18 cellular contexts compared by ENCODE assay signal in genomic region chr16:81137012-81137335, GRCh38. TPM values are rescaled to one million over a fixed set of nuclear protein-coding genes. Genes with fewer than 3 reads are reported as not detected.
A peak's percentile ranks its signal among the peaks of the same experiment; 100 is the strongest.
DNase-seq lines count a peak whose midpoint lies in the region; ATAC-seq and TF ChIP-seq lines count a peak whose summit lies in the region.
"Had no signal": no experiment of that assay in that cellular context is flagged by ENCODE, and none has a peak within 500 bp of the region (broad histone marks: within the 10 kb centered on the region; RNA-seq: fewer than 3 reads in every experiment).

No MANE protein-coding gene starts in this region.

- ATAC-seq in HG03039 (IDR thresholded peaks at IDR 0.05; ENCODE audit: unreplicated experiment) (no peak), GM19324 (IDR thresholded peaks at IDR 0.05; ENCODE audit: low FRiP score, unreplicated experiment) (no peak)
- ATAC-seq: HCT116, left colon had no signal

- no peaks in the 10 kb centered on the region for H3K36me3 Mint-ChIP-seq in neural progenitor cell

- H3K4me1 Mint-ChIP-seq in neural progenitor cell: peaks cover 10% of the 10 kb centered on the region

- H3K4me3 Mint-ChIP-seq in neural progenitor cell: no peak overlapping the region

- peaks cover 4% of the 10 kb centered on the region for H3K27me3 Mint-ChIP-seq in neural progenitor cell (ENCODE audit: insufficient read depth, low read depth)

- H4K20me1 ChIP-seq in neural progenitor cell (ENCODE audit: low read depth): no peaks in the 10 kb centered on the region

- H3K79me2 ChIP-seq in neural progenitor cell (ENCODE audit: low read depth): no peaks in the 10 kb centered on the region

- no peak overlapping the region for H3K9ac ChIP-seq in neural progenitor cell

- H3F3A ChIP-seq in neural progenitor cell (ENCODE audit: low read depth): no peaks in the 10 kb centered on the region

- peak overlapping the region; percentile 65 for H2AFZ ChIP-seq in neural progenitor cell (replicated peaks)

- H3K9me3 Mint-ChIP-seq in neural progenitor cell: no peaks in the 10 kb centered on the region
- H3K9me3 Mint-ChIP-seq: activated T-helper 2 cell treated with anti-CD3 and anti-CD28 coated beads, Interferon-gamma antibody, Interleukin-2, Interleukin-4, amounts not matched to agents 10 μg/mL and 5 μg/mL and 100 μg/mL, durations not matched to agents 14 hours and 24 hours and 36 hours had no signal

- H3K27me3 ChIP-seq in SJSA1 (replicated peaks) (no peaks in the 10 kb centered on the region), neural progenitor cell (no peaks in the 10 kb centered on the region)
- H3K27me3 ChIP-seq: colonic mucosa, neutrophil had no signal

- H3K9me3 ChIP-seq in SJSA1 (replicated peaks) (no peaks in the 10 kb centered on the region), neural progenitor cell (ENCODE audit: low read depth) (no peaks in the 10 kb centered on the region)
- H3K9me3 ChIP-seq: colonic mucosa, neutrophil had no signal

- no peak for TF ChIP-seq CTCF in neural progenitor cell (IDR thresholded peaks at IDR 0.05)

- H3K36me3 ChIP-seq in SJSA1: no peaks in the 10 kb centered on the region
- no peaks in the 10 kb centered on the region for H3K36me3 ChIP-seq in neural progenitor cell
- H3K36me3 ChIP-seq: colonic mucosa, neutrophil had no signal

- peak overlapping the region; percentile 10; the same call in 1 of the 2 replicates for H3K27ac ChIP-seq in SJSA1
- no peak overlapping the region for H3K27ac ChIP-seq in neural progenitor cell
- H3K27ac ChIP-seq: colonic mucosa, neutrophil had no signal

- H3K4me1 ChIP-seq in SJSA1 (replicated peaks) (peaks cover 15% of the 10 kb centered on the region), neural progenitor cell (peaks cover 13% of the 10 kb centered on the region)
- H3K4me1 ChIP-seq: colonic mucosa had no signal

- H3K4me2 ChIP-seq in neural progenitor cell: peak overlapping the region; percentile 29

- H3K4me3 ChIP-seq in SJSA1 (peak overlapping the region; percentile 10; the same call in 1 of the 2 replicates), neural progenitor cell (no peak overlapping the region)
- H3K4me3 ChIP-seq: colonic mucosa had no signal

- peak overlapping the region; percentile 78 for H3K27ac Mint-ChIP-seq in neural progenitor cell
- H3K27ac Mint-ChIP-seq: activated T-helper 2 cell treated with anti-CD3 and anti-CD28 coated beads, Interferon-gamma antibody, Interleukin-2, Interleukin-4, amounts not matched to agents 10 μg/mL and 5 μg/mL and 100 μg/mL, durations not matched to agents 14 hours and 24 hours and 36 hours had no signal

- DNase-seq in AG20443 (ENCODE audit: low spot score) (peak; percentile 58), SJSA1 (ENCODE audit: low read depth in 1 of 2, low spot score in 2 of 2) (peak in 1 of 2 experiments; percentile 69), fibroblast of peridontal ligament (ENCODE audit: extremely low read depth) (peak; percentile 56), neural progenitor cell (ENCODE audit: low spot score) (peak; percentile 73), NCI-H2171 (lab: John Stamatoyannopoulos, UW) (no peak), SHP77 treated with DMSO at 0.1 percent for 48 hours (lab: John Stamatoyannopoulos, UW) (no peak)
- DNase-seq: activated CD4-positive, alpha-beta T cell treated with anti-CD3 and anti-CD28 coated beads for 4 hours; AML-193; colonic mucosa; DMS79; left colon; NCI-H146; SW 1271 had no signal

RNA-seq across cellular contexts. Expression of gene GCSH, which starts 40.8 kb away (rescaled TPM):
- 43.9 and 45.7 TPM in 2 replicates for total RNA-seq in SJSA1 (2014; rRNA removed; shearing (Covaris generic))
- total RNA-seq in neural progenitor cell (ENCODE audit: low replicate concordance): 126 and 235 TPM in 2 replicates

RNA-seq across cellular contexts. Expression of gene C16orf46, which starts 59.9 kb away (rescaled TPM):
- 0.18 TPM in 1 of 2 replicates, not detected in the other for total RNA-seq in SJSA1 (2014; rRNA removed; shearing (Covaris generic))
- total RNA-seq in neural progenitor cell (ENCODE audit: low replicate concordance): 1.7 and 2.5 TPM in 2 replicates

Comparison
In these comparisons a context has a peak if more than half of its experiments do, and no peak if none do; other contexts are left out.
1. DNase-seq: peak in AG20443 (single experiment), fibroblast of peridontal ligament (single experiment) and neural progenitor cell (single experiment); none in NCI-H2171 (single experiment) and SHP77 treated with DMSO at 0.1 percent for 48 hours (single experiment).